8 cellular contexts compared by ENCODE assay signal in genomic region chrX:68640661-68641060, GRCh38.
"Had no signal": no experiment of that assay in that cellular context is flagged by ENCODE, and none has a peak within 500 bp of the region (broad histone marks: within the 10 kb centered on the region; RNA-seq: fewer than 3 reads in every experiment).

No MANE protein-coding gene starts in this region.

- H3K4me3 ChIP-seq: GM12878 had no signal

- FAIRE-seq: G401.6, GM12878, GM12891, GM12892, GM18507, GM19239 had no signal

- DNase-seq: GDM1, GF-D8 had no signal

- ATAC-seq: GM12878 had no signal
